Comparison of ENCODE assay signal across 22 cellular contexts in genomic region chr16:58485184-58485887, GRCh38. TPM values are rescaled to one million over a fixed set of nuclear protein-coding genes. Genes with fewer than 3 reads are reported as not detected.
"Had no signal": no experiment of that assay in that cellular context is flagged by ENCODE, and none has a peak within 500 bp of the region (broad histone marks: within the 10 kb centered on the region; RNA-seq: fewer than 3 reads in every experiment).

No MANE protein-coding gene starts in this region.

- H3K27ac ChIP-seq: brain microvascular endothelial cell, colonic mucosa, esophagus muscularis mucosa, gastrocnemius medialis, thyroid gland, upper lobe of right lung had no signal

- H3K36me3 ChIP-seq: brain microvascular endothelial cell, colonic mucosa, gastrocnemius medialis, thyroid gland, upper lobe of right lung had no signal

- H3K9me3 ChIP-seq: colonic mucosa, esophagus muscularis mucosa, gastrocnemius medialis, thyroid gland, upper lobe of right lung had no signal

- H3K27me3 ChIP-seq: brain microvascular endothelial cell, colonic mucosa, dorsolateral prefrontal cortex, esophagus muscularis mucosa, gastrocnemius medialis, thyroid gland, upper lobe of right lung had no signal

- H3K4me1 ChIP-seq: colonic mucosa, upper lobe of right lung had no signal

- ATAC-seq: activated naive CD4-positive, alpha-beta T cell treated with anti-CD3 and anti-CD28 coated beads, Interleukin-2, amount 50 U/mL, for 72 hours; activated T-helper 17 cell treated with anti-CD3 and anti-CD28 coated beads, Interleukin-2, amount 50 U/mL, for 72 hours; effector memory CD8-positive, alpha-beta T cell; gastrocnemius medialis; natural killer cell; upper lobe of right lung had no signal

- H3K4me3 ChIP-seq: colonic mucosa, dorsolateral prefrontal cortex, esophagus muscularis mucosa, gastrocnemius medialis, thyroid gland, upper lobe of right lung had no signal

- DNase-seq: activated CD4-positive, alpha-beta T cell treated with anti-CD3 and anti-CD28 coated beads, Interleukin-2, amount 50 U/mL, for 4 hours; activated CD8-positive, alpha-beta memory T cell treated with anti-CD3 and anti-CD28 coated beads for 24 hours; activated CD8-positive, alpha-beta memory T cell treated with anti-CD3 and anti-CD28 coated beads, Interleukin-2, amount 50 U/mL, for 4 hours; activated T-cell treated with anti-CD3 and anti-CD28 coated beads, Interleukin-2, amount 50 U/mL, for 24 hours; brain microvascular endothelial cell; colonic mucosa; effector memory CD8-positive, alpha-beta T cell; gastrocnemius medialis; head of caudate nucleus; islet precursor cell; natural killer cell; stimulated activated CD4-positive, alpha-beta T cell treated with anti-CD3 and anti-CD28 coated beads, Interleukin-12 subunit alpha, Interleukin-12 subunit beta, amount 100 ng/mL, for 4 hours; stimulated activated CD4-positive, alpha-beta T cell treated with anti-CD3 and anti-CD28 coated beads, Interleukin-4, amount 100 ng/mL, for 4 hours; substantia nigra; T-helper 1 cell; T-helper 9 cell; thyroid gland; upper lobe of right lung had no signal

RNA-seq across cellular contexts. Expression of gene NDRG4, which starts 14.6 kb away (rescaled TPM):
- total RNA-seq: natural killer cell had no signal
